In the genomic region with DNA sequence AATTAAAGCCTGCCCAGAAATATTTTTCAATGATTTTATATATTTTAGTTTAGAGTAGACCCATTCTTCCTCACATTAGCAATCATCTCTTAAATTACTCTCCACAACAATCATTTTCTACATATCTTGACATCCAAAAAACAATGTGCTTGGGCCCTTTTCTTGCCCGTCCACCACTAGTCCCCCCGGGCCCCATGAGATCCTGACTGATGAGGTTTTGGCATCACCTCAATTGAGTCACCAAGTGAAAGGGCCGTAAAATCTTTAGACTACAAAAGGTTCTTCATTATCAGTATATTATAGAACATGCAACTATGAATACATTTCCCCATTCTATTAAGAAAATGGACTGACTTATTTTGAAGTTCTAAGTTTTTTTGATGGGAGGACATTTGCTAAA, we compare ENCODE assay signal across 24 cellular contexts. TPM values are rescaled to one million over a fixed set of nuclear protein-coding genes. Genes with fewer than 3 reads are reported as not detected.
DNase-seq lines count a peak whose midpoint lies in the region; TF ChIP-seq lines count a peak whose summit lies in the region.
"Had no signal": no experiment of that assay in that cellular context is flagged by ENCODE, and none has a peak within 500 bp of the region (broad histone marks: within the 10 kb centered on the region; RNA-seq: fewer than 3 reads in every experiment).

No MANE protein-coding gene starts in this region.

- peaks cover 4% of the 10 kb centered on the region for H3K36me3 Mint-ChIP-seq in activated naive CD4-positive, alpha-beta T cell treated with anti-CD3 and anti-CD28 coated beads, Interleukin-2, amount 10 ng/mL, durations not matched to agents 7 days and 5 days

- CTCF ChIA-PET in activated naive CD4-positive, alpha-beta T cell treated with anti-CD3 and anti-CD28 coated beads, Interleukin-2, amount 10 ng/mL, durations not matched to agents 7 days and 5 days (lab: Charles Lee), result no interaction called here

- peaks cover 18% of the 10 kb centered on the region for H3K4me1 Mint-ChIP-seq in activated naive CD4-positive, alpha-beta T cell treated with anti-CD3 and anti-CD28 coated beads, Interleukin-2, amount 10 ng/mL, durations not matched to agents 7 days and 5 days

- H3K4me3 Mint-ChIP-seq in activated naive CD4-positive, alpha-beta T cell treated with anti-CD3 and anti-CD28 coated beads, Interleukin-2, amount 10 ng/mL, durations not matched to agents 7 days and 5 days, result no peak overlapping the region
- H3K4me3 Mint-ChIP-seq: IgD-negative memory B cell had no signal

- H3K27me3 Mint-ChIP-seq in activated naive CD4-positive, alpha-beta T cell treated with anti-CD3 and anti-CD28 coated beads, Interleukin-2, amount 10 ng/mL, durations not matched to agents 7 days and 5 days, result peaks cover 3% of the 10 kb centered on the region
- H3K27me3 Mint-ChIP-seq: IgD-negative memory B cell had no signal

- no peak overlapping the region for H3K4me3 ChIP-seq in fibroblast of mammary gland (ENCODE audit: control insufficient read depth, low read depth, low read length)
- H3K4me3 ChIP-seq: GM12878, PC-9 had no signal

- no peak overlapping the region for H3K27ac Mint-ChIP-seq in activated naive CD4-positive, alpha-beta T cell treated with anti-CD3 and anti-CD28 coated beads, Interleukin-2, amount 10 ng/mL, durations not matched to agents 7 days and 5 days
- H3K27ac Mint-ChIP-seq: CD4-positive, CD25-positive, alpha-beta regulatory T cell; IgD-negative memory B cell had no signal

- TF ChIP-seq CTCF in fibroblast of mammary gland (conservative IDR thresholded peaks at IDR 0.05; ENCODE audit: control insufficient read depth, insufficient read depth, low read depth, low read length), result no peak

- H3K9me3 Mint-ChIP-seq in activated naive CD4-positive, alpha-beta T cell treated with anti-CD3 and anti-CD28 coated beads, Interleukin-2, amount 10 ng/mL, durations not matched to agents 7 days and 5 days, result no peaks in the 10 kb centered on the region
- H3K9me3 Mint-ChIP-seq: IgD-negative memory B cell had no signal

- DNase-seq in Daoy (ENCODE audit: low read depth) (peak; percentile 16), LHCN-M2 (ENCODE audit: low read depth) (peak; percentile 8), RPMI7951 (ENCODE audit: low read depth) (peak; percentile 58), fibroblast of mammary gland (ENCODE audit: low read depth) (peak; percentile 40), NCI-H2081 (lab: John Stamatoyannopoulos, UW) (no peak)
- DNase-seq in activated naive CD4-positive, alpha-beta T cell treated with anti-CD3 and anti-CD28 coated beads, Interleukin-2, amount 10 ng/mL, durations not matched to agents 7 days and 5 days, result no peak
- DNase-seq in stimulated activated CD8-positive, alpha-beta memory T cell treated with anti-CD3 and anti-CD28 coated beads, Interleukin-4, amount 100 ng/mL, for 48 hours, result no peak
- DNase-seq in activated T-cell treated with anti-CD3 and anti-CD28 coated beads, Interleukin-2, amount 50 U/mL, for 48 hours, result no peak
- DNase-seq: CD4-positive, CD25-positive, alpha-beta regulatory T cell; GDM1; GOT3; NCI-H1092 treated with DMSO at 0.1 percent for 48 hours; NCI-H1436; NCI-H187; NCI-H446; NCI-H524 treated with DMSO at 0.1 percent for 48 hours; NCI-H774; NK-92 treated with Interleukin-12 subunit alpha and Interleukin-12 subunit beta, amount 100 ng/mL, for 24 hours; PC-9; SHP77 had no signal

RNA-seq across cellular contexts. Expression of a gene that starts 4.0 kb away (rescaled TPM):
- total RNA-seq in Daoy (2014; rRNA removed; shearing (Covaris generic)), result 0.06 TPM in 1 of 2 replicates, not detected in the other
- total RNA-seq in LHCN-M2 (2014; rRNA removed), result 0.06 and 1.0 TPM in 2 replicates
- 0.24 TPM for polyA plus RNA-seq in LHCN-M2 (2012)
- 2.1 and 2.9 TPM in 2 replicates for total RNA-seq in RPMI7951 (2014; rRNA removed; shearing (Covaris generic))
- total RNA-seq: A172, SK-MEL-5 had no signal
- polyA plus RNA-seq: IgD-negative memory B cell had no signal

RNA-seq across cellular contexts. Expression of a gene that starts 38.9 kb away (rescaled TPM):
- total RNA-seq in Daoy (2014; rRNA removed; shearing (Covaris generic)), result 82.7 and 120 TPM in 2 replicates
- 181 and 184 TPM in 2 replicates for total RNA-seq in LHCN-M2 (2014; rRNA removed)
- polyA plus RNA-seq in LHCN-M2 (2012), result 62.1 TPM
- total RNA-seq in RPMI7951 (2014; rRNA removed; shearing (Covaris generic)), result 89.0 and 96.1 TPM in 2 replicates

Comparison
In these comparisons a context has a peak if more than half of its experiments do, and no peak if none do; other contexts are left out.
1. DNase-seq: peak in Daoy (single experiment), LHCN-M2 (single experiment), RPMI7951 (single experiment) and fibroblast of mammary gland (single experiment); none in activated naive CD4-positive, alpha-beta T cell treated with anti-CD3 and anti-CD28 coated beads, Interleukin-2, amount 10 ng/mL, durations not matched to agents 7 days and 5 days (single experiment), stimulated activated CD8-positive, alpha-beta memory T cell treated with anti-CD3 and anti-CD28 coated beads, Interleukin-4, amount 100 ng/mL, for 48 hours (single experiment), activated T-cell treated with anti-CD3 and anti-CD28 coated beads, Interleukin-2, amount 50 U/mL, for 48 hours (0 of 2) and NCI-H2081 (0 of 2).